Comparison of ENCODE assay signal across 1 cellular context in the genomic region with DNA sequence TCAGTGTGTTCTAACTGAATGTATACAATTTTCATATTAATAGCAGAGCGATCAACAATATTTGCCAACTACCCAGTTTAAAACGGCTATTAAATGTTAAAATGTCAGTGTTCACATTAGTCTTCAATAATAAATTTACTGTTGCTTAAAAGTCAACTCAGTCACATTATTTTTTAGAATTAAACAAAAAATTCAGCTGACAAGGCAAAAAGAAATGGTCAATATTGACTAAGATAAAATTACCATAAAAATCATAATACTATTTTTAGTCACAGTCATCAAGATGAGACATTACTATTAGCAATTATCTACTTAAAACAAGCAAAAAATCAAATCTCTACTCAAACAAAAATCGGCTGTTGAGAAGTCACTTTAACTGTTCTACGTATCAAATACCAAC.
TF ChIP-seq lines count a peak whose summit lies in the region.

No MANE protein-coding gene starts in this region.

TF ChIP-seq in K562, 482 proteins besides CTCF, POLR2A, EP300 and RAD21:
- TF ChIP-seq HNRNPLL (IDR thresholded peaks at IDR 0.05; ENCODE audit: low read depth, low read length, poor library complexity, severe bottlenecking) (no peak), ZNF23 (CRISPR knock-in tag; IDR thresholded peaks at IDR 0.05) (no peak), MAFF (IDR thresholded peaks at IDR 0.05; ENCODE audit: low read length) (peak; percentile 90), GTF2F1 (IDR thresholded peaks at IDR 0.05; ENCODE audit: low read depth, low read length) (no peak), RBM25 (IDR thresholded peaks at IDR 0.05; ENCODE audit: low read depth, low read length, severe bottlenecking) (no peak), MTA1 (IDR thresholded peaks at IDR 0.05; ENCODE audit: borderline replicate concordance) (no peak), MAFK (IDR thresholded peaks at IDR 0.05; ENCODE audit: low read length) (peak; percentile 93), POU5F1 (IDR thresholded peaks at IDR 0.05; ENCODE audit: borderline replicate concordance, low read depth, low read length, partially characterized antibody) (no peak), PPARD (CRISPR knock-in tag; IDR thresholded peaks at IDR 0.05) (no peak), MAFG (tag; conservative IDR thresholded peaks at IDR 0.05) (peak; percentile 90), ZNF316 (IDR thresholded peaks at IDR 0.05) (peak; percentile 98), SAFB2 (IDR thresholded peaks at IDR 0.05; ENCODE audit: borderline replicate concordance, low read depth, low read length, severe bottlenecking) (no peak), C11orf30 (IDR thresholded peaks at IDR 0.05; ENCODE audit: low read depth) (peak; percentile 94), ZNF175 (CRISPR knock-in tag; IDR thresholded peaks at IDR 0.05; ENCODE audit: low read depth) (no peak)
- TF ChIP-seq, protein P1, sequence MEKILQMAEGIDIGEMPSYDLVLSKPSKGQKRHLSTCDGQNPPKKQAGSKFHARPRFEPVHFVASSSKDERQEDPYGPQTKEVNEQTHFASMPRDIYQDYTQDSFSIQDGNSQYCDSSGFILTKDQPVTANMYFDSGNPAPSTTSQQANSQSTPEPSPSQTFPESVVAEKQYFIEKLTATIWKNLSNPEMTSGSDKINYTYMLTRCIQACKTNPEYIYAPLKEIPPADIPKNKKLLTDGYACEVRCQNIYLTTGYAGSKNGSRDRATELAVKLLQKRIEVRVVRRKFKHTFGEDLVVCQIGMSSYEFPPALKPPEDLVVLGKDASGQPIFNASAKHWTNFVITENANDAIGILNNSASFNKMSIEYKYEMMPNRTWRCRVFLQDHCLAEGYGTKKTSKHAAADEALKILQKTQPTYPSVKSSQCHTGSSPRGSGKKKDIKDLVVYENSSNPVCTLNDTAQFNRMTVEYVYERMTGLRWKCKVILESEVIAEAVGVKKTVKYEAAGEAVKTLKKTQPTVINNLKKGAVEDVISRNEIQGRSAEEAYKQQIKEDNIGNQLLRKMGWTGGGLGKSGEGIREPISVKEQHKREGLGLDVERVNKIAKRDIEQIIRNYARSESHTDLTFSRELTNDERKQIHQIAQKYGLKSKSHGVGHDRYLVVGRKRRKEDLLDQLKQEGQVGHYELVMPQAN (IDR thresholded peaks at IDR 0.05; ENCODE audit: borderline replicate concordance): no peak
- TF ChIP-seq, protein P2, sequence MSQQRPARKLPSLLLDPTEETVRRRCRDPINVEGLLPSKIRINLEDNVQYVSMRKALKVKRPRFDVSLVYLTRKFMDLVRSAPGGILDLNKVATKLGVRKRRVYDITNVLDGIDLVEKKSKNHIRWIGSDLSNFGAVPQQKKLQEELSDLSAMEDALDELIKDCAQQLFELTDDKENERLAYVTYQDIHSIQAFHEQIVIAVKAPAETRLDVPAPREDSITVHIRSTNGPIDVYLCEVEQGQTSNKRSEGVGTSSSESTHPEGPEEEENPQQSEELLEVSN (IDR thresholded peaks at IDR 0.05; ENCODE audit: borderline replicate concordance in 1 of 2, extremely low read depth in 1 of 2, insufficient read depth in 1 of 2, insufficient read length in 1 of 2, low read depth in 1 of 2, low read length in 1 of 2, poor library complexity in 1 of 2, severe bottlenecking in 1 of 2): no peak
- TF ChIP-seq, protein P3, sequence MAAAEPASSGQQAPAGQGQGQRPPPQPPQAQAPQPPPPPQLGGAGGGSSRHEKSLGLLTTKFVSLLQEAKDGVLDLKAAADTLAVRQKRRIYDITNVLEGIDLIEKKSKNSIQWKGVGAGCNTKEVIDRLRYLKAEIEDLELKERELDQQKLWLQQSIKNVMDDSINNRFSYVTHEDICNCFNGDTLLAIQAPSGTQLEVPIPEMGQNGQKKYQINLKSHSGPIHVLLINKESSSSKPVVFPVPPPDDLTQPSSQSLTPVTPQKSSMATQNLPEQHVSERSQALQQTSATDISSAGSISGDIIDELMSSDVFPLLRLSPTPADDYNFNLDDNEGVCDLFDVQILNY (CRISPR knock-in tag; IDR thresholded peaks at IDR 0.05): no peak
TF ChIP-seq in K562: peak in this region for 5.
